1 cellular context compared by ENCODE assay signal in genomic region chr7:151518105-151518780, GRCh38.
TF ChIP-seq lines count a peak whose summit lies in the region.

No MANE protein-coding gene starts in this region.

TF ChIP-seq in K562, 482 proteins besides CTCF, POLR2A, EP300 and RAD21 (continued from another document and continues in another):
- TF ChIP-seq ZNF165 (CRISPR knock-in tag; IDR thresholded peaks at IDR 0.05; ENCODE audit: borderline replicate concordance) (0 out of 2 replicates have a peak, but pooled peaks have one; percentile 45), CHD7 (IDR thresholded peaks at IDR 0.05; ENCODE audit: low read depth, low read length) (no peak), ZNF785 (CRISPR knock-in tag; IDR thresholded peaks at IDR 0.05) (no peak), TARDBP (IDR thresholded peaks at IDR 0.05) (peak; percentile 51; the same call in 1 of the 2 replicates), CBX5 (IDR thresholded peaks at IDR 0.05; ENCODE audit: borderline replicate concordance, low read depth) (no peak), NR2C2 (CRISPR knock-in tag; IDR thresholded peaks at IDR 0.05) (no peak), NR2C2 (tag; IDR thresholded peaks at IDR 0.05) (no peak), GTF2A2 (tag; IDR thresholded peaks at IDR 0.05) (no peak), MEF2D (tag; conservative IDR thresholded peaks at IDR 0.05; ENCODE audit: low read depth) (no peak), SAFB2 (IDR thresholded peaks at IDR 0.05; ENCODE audit: borderline replicate concordance, low read depth, low read length, severe bottlenecking) (no peak), CREB3 (tag; conservative IDR thresholded peaks at IDR 0.05; ENCODE audit: low read depth) (no peak), CHD1 (IDR thresholded peaks at IDR 0.05; ENCODE audit: low read length) (peak; percentile 81), STAT5B (CRISPR knock-in tag; IDR thresholded peaks at IDR 0.05) (no peak), HMBOX1 (IDR thresholded peaks at IDR 0.05) (no peak), ZNF41 (CRISPR knock-in tag; conservative IDR thresholded peaks at IDR 0.05) (no peak)
- TF ChIP-seq, protein P1, sequence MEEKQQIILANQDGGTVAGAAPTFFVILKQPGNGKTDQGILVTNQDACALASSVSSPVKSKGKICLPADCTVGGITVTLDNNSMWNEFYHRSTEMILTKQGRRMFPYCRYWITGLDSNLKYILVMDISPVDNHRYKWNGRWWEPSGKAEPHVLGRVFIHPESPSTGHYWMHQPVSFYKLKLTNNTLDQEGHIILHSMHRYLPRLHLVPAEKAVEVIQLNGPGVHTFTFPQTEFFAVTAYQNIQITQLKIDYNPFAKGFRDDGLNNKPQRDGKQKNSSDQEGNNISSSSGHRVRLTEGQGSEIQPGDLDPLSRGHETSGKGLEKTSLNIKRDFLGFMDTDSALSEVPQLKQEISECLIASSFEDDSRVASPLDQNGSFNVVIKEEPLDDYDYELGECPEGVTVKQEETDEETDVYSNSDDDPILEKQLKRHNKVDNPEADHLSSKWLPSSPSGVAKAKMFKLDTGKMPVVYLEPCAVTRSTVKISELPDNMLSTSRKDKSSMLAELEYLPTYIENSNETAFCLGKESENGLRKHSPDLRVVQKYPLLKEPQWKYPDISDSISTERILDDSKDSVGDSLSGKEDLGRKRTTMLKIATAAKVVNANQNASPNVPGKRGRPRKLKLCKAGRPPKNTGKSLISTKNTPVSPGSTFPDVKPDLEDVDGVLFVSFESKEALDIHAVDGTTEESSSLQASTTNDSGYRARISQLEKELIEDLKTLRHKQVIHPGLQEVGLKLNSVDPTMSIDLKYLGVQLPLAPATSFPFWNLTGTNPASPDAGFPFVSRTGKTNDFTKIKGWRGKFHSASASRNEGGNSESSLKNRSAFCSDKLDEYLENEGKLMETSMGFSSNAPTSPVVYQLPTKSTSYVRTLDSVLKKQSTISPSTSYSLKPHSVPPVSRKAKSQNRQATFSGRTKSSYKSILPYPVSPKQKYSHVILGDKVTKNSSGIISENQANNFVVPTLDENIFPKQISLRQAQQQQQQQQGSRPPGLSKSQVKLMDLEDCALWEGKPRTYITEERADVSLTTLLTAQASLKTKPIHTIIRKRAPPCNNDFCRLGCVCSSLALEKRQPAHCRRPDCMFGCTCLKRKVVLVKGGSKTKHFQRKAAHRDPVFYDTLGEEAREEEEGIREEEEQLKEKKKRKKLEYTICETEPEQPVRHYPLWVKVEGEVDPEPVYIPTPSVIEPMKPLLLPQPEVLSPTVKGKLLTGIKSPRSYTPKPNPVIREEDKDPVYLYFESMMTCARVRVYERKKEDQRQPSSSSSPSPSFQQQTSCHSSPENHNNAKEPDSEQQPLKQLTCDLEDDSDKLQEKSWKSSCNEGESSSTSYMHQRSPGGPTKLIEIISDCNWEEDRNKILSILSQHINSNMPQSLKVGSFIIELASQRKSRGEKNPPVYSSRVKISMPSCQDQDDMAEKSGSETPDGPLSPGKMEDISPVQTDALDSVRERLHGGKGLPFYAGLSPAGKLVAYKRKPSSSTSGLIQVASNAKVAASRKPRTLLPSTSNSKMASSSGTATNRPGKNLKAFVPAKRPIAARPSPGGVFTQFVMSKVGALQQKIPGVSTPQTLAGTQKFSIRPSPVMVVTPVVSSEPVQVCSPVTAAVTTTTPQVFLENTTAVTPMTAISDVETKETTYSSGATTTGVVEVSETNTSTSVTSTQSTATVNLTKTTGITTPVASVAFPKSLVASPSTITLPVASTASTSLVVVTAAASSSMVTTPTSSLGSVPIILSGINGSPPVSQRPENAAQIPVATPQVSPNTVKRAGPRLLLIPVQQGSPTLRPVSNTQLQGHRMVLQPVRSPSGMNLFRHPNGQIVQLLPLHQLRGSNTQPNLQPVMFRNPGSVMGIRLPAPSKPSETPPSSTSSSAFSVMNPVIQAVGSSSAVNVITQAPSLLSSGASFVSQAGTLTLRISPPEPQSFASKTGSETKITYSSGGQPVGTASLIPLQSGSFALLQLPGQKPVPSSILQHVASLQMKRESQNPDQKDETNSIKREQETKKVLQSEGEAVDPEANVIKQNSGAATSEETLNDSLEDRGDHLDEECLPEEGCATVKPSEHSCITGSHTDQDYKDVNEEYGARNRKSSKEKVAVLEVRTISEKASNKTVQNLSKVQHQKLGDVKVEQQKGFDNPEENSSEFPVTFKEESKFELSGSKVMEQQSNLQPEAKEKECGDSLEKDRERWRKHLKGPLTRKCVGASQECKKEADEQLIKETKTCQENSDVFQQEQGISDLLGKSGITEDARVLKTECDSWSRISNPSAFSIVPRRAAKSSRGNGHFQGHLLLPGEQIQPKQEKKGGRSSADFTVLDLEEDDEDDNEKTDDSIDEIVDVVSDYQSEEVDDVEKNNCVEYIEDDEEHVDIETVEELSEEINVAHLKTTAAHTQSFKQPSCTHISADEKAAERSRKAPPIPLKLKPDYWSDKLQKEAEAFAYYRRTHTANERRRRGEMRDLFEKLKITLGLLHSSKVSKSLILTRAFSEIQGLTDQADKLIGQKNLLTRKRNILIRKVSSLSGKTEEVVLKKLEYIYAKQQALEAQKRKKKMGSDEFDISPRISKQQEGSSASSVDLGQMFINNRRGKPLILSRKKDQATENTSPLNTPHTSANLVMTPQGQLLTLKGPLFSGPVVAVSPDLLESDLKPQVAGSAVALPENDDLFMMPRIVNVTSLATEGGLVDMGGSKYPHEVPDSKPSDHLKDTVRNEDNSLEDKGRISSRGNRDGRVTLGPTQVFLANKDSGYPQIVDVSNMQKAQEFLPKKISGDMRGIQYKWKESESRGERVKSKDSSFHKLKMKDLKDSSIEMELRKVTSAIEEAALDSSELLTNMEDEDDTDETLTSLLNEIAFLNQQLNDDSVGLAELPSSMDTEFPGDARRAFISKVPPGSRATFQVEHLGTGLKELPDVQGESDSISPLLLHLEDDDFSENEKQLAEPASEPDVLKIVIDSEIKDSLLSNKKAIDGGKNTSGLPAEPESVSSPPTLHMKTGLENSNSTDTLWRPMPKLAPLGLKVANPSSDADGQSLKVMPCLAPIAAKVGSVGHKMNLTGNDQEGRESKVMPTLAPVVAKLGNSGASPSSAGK (IDR thresholded peaks at IDR 0.05), result no peak
- TF ChIP-seq, protein P2, sequence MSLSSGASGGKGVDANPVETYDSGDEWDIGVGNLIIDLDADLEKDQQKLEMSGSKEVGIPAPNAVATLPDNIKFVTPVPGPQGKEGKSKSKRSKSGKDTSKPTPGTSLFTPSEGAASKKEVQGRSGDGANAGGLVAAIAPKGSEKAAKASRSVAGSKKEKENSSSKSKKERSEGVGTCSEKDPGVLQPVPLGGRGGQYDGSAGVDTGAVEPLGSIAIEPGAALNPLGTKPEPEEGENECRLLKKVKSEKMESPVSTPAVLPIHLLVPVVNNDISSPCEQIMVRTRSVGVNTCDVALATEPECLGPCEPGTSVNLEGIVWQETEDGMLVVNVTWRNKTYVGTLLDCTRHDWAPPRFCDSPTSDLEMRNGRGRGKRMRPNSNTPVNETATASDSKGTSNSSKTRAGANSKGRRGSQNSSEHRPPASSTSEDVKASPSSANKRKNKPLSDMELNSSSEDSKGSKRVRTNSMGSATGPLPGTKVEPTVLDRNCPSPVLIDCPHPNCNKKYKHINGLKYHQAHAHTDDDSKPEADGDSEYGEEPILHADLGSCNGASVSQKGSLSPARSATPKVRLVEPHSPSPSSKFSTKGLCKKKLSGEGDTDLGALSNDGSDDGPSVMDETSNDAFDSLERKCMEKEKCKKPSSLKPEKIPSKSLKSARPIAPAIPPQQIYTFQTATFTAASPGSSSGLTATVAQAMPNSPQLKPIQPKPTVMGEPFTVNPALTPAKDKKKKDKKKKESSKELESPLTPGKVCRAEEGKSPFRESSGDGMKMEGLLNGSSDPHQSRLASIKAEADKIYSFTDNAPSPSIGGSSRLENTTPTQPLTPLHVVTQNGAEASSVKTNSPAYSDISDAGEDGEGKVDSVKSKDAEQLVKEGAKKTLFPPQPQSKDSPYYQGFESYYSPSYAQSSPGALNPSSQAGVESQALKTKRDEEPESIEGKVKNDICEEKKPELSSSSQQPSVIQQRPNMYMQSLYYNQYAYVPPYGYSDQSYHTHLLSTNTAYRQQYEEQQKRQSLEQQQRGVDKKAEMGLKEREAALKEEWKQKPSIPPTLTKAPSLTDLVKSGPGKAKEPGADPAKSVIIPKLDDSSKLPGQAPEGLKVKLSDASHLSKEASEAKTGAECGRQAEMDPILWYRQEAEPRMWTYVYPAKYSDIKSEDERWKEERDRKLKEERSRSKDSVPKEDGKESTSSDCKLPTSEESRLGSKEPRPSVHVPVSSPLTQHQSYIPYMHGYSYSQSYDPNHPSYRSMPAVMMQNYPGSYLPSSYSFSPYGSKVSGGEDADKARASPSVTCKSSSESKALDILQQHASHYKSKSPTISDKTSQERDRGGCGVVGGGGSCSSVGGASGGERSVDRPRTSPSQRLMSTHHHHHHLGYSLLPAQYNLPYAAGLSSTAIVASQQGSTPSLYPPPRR (CRISPR knock-in tag; IDR thresholded peaks at IDR 0.05; ENCODE audit: borderline replicate concordance), result no peak
